In the genomic region with DNA sequence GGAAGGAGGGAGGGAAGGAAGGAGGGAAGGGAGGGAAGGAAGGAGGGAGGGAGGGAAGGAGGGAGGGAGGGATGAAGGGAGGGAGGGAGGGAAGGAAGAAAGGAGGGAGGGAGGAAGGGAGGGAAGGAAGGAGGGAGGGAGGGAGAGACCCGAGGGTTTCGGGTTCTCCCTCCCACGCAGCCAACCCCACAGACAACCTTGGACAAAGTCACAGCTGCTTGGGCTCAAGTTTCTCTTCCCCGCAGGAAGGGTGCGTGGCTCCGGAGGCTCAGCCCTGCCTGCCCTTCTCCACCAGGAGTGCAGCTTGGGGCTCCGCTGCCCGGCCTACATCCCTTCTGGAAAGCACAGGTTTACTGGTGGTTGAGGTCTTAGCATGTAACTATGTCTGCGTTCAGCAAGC, we compare ENCODE assay signal across 12 cellular contexts.
"Had no signal": no experiment of that assay in that cellular context is flagged by ENCODE, and none has a peak within 500 bp of the region (broad histone marks: within the 10 kb centered on the region; RNA-seq: fewer than 3 reads in every experiment).

No MANE protein-coding gene starts in this region.

- H3K27ac ChIP-seq: tibial nerve had no signal

- H3K27me3 Mint-ChIP-seq: activated naive CD8-positive, alpha-beta T cell; dendritic cell treated with granulocyte-macrophage colony-stimulating factor and Interleukin-4, amounts not matched to agents 40 ng/mL and 50 ng/mL, for 4 days had no signal

- H3K4me3 Mint-ChIP-seq: activated T-cell treated with anti-CD3 and anti-CD28 coated beads, Interleukin-2, amount 50 U/mL, for 4 hours; dendritic cell treated with granulocyte-macrophage colony-stimulating factor and Interleukin-4, amounts not matched to agents 40 ng/mL and 50 ng/mL, for 4 days; stimulated activated effector memory CD8-positive, alpha-beta T cell treated with anti-CD3 and anti-CD28 coated beads, Interleukin-12 subunit alpha, Interleukin-12 subunit beta, amount 100 ng/mL, for 72 hours had no signal

- H3K4me2 ChIP-seq: smooth muscle cell had no signal

- H3K9me3 Mint-ChIP-seq: activated T-cell treated with anti-CD3 and anti-CD28 coated beads, Interleukin-2, amount 50 U/mL, for 4 hours; dendritic cell treated with granulocyte-macrophage colony-stimulating factor and Interleukin-4, amounts not matched to agents 40 ng/mL and 50 ng/mL, for 4 days; stimulated activated effector memory CD8-positive, alpha-beta T cell treated with anti-CD3 and anti-CD28 coated beads, Interleukin-12 subunit alpha, Interleukin-12 subunit beta, amount 100 ng/mL, for 72 hours had no signal

- H3K4me3 ChIP-seq: smooth muscle cell, tibial nerve had no signal

- H3K36me3 Mint-ChIP-seq: activated naive CD8-positive, alpha-beta T cell; stimulated activated effector memory CD8-positive, alpha-beta T cell treated with anti-CD3 and anti-CD28 coated beads, Interleukin-12 subunit alpha, Interleukin-12 subunit beta, amount 100 ng/mL, for 72 hours had no signal

- DNase-seq: activated CD4-positive, alpha-beta T cell treated with anti-CD3 and anti-CD28 coated beads, Interleukin-2, amount 50 U/mL, for 4 hours; activated CD4-positive, CD25-positive, alpha-beta regulatory T cell treated with anti-CD3 and anti-CD28 coated beads, Interleukin-2, amount 50 U/mL, for 72 hours; activated gamma-delta T cell; activated T-cell treated with anti-CD3 and anti-CD28 coated beads, Interleukin-2, amount 50 U/mL, for 4 hours; cerebellar nuclear complex; posterior cingulate gyrus; right cardiac atrium had no signal

- ATAC-seq: activated T-cell treated with anti-CD3 and anti-CD28 coated beads, Interleukin-2, amount 50 U/mL, for 4 hours; right cardiac atrium; stimulated activated effector memory CD8-positive, alpha-beta T cell treated with anti-CD3 and anti-CD28 coated beads, Interleukin-12 subunit alpha, Interleukin-12 subunit beta, amount 100 ng/mL, for 72 hours had no signal

- H3K27me3 ChIP-seq: tibial nerve had no signal

- H3K9me3 ChIP-seq: tibial nerve had no signal

- H3K27ac Mint-ChIP-seq: dendritic cell treated with granulocyte-macrophage colony-stimulating factor and Interleukin-4, amounts not matched to agents 40 ng/mL and 50 ng/mL, for 4 days had no signal
